Comparison of ENCODE assay signal across 8 cellular contexts in the genomic region with DNA sequence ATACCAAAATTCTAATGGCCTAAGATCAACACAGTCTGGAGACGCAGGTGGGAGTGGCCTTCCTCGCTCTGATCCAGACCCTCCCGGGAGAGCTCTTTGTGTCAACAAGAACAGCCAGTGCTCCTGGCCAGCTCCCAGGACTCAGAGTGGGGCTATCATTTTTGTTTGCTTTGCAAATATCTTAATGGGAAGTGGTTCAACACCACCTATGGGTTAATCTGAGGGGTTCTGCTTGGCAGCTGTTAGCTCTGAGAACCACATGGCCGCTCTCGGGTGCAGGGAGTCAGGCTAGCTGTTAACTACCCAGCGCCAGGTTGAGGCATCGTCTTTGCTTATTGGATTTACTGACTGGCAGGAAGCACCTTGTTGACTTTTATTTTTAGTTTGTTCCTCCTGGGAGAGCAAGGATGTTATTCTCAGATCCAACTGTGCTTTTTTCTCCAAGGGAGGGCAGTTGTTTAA.
DNase-seq lines count a peak whose midpoint lies in the region; ATAC-seq, FAIRE-seq and TF ChIP-seq lines count a peak whose summit lies in the region.

No MANE protein-coding gene starts in this region.

- DNase-seq in D341Med (ENCODE audit: low spot score) (peak; percentile 57), NCI-H2081 treated with DMSO at 0.1 percent for 48 hours (lab: John Stamatoyannopoulos, UW) (peak; percentile 96), bronchial epithelial cell (ENCODE audit: low read depth) (peak; percentile 22), lung microvascular endothelial cell (ENCODE audit: low read depth in 2 of 2) (peak; percentile 27 to 64), NOMO-1 treated with dmso at 0.1 percent for 144 hours (lab: John Stamatoyannopoulos, UW; ENCODE audit: unreplicated experiment) (no peak), natural killer cell (no peak)
- DNase-seq in effector CD4-positive, alpha-beta T cell: no peak
- DNase-seq in activated naive CD8-positive, alpha-beta T cell treated with anti-CD3 and anti-CD28 coated beads, Interleukin-2, amount 50 U/mL, for 24 hours: no peak

- no peak overlapping the region for H3K27ac Mint-ChIP-seq in activated naive CD8-positive, alpha-beta T cell treated with anti-CD3 and anti-CD28 coated beads, Interleukin-2, amount 50 U/mL, for 24 hours
- H3K27ac Mint-ChIP-seq in natural killer cell: no peak overlapping the region

- H3K4me3 Mint-ChIP-seq in activated naive CD8-positive, alpha-beta T cell treated with anti-CD3 and anti-CD28 coated beads, Interleukin-2, amount 50 U/mL, for 24 hours: no peak overlapping the region
- no peak overlapping the region for H3K4me3 Mint-ChIP-seq in natural killer cell

- no peaks in the 10 kb centered on the region for H3K4me1 Mint-ChIP-seq in activated naive CD8-positive, alpha-beta T cell treated with anti-CD3 and anti-CD28 coated beads, Interleukin-2, amount 50 U/mL, for 24 hours
- no peaks in the 10 kb centered on the region for H3K4me1 Mint-ChIP-seq in natural killer cell

- no peaks in the 10 kb centered on the region for H3K27me3 ChIP-seq in bronchial epithelial cell (ENCODE audit: control insufficient read depth, insufficient read depth, low read length)

- H3K27me3 Mint-ChIP-seq in activated naive CD8-positive, alpha-beta T cell treated with anti-CD3 and anti-CD28 coated beads, Interleukin-2, amount 50 U/mL, for 24 hours: peaks cover 8% of the 10 kb centered on the region
- peaks cover 15 to 37% of the 10 kb centered on the region in 2 donors for H3K27me3 Mint-ChIP-seq in natural killer cell (ENCODE audit: low read depth in 2 of 2)

- no peak for FAIRE-seq in bronchial epithelial cell (lab: Jason Lieb, UNC)

- no peaks in the 10 kb centered on the region for H3K36me3 Mint-ChIP-seq in activated naive CD8-positive, alpha-beta T cell treated with anti-CD3 and anti-CD28 coated beads, Interleukin-2, amount 50 U/mL, for 24 hours (ENCODE audit: low read depth)
- H3K36me3 Mint-ChIP-seq in natural killer cell: no peaks in the 10 kb centered on the region

- TF ChIP-seq CTCF in bronchial epithelial cell (IDR thresholded peaks at IDR 0.05; ENCODE audit: insufficient read depth, low read length, severe bottlenecking) (no peak), natural killer cell (IDR thresholded peaks at IDR 0.05) (no peak)

- ATAC-seq in activated naive CD8-positive, alpha-beta T cell treated with anti-CD3 and anti-CD28 coated beads, Interleukin-2, amount 50 U/mL, for 24 hours: no peak
- no peak for ATAC-seq in natural killer cell

- H3K9me3 Mint-ChIP-seq in activated naive CD8-positive, alpha-beta T cell treated with anti-CD3 and anti-CD28 coated beads, Interleukin-2, amount 50 U/mL, for 24 hours: no peaks in the 10 kb centered on the region
- H3K9me3 Mint-ChIP-seq in natural killer cell: no peaks in the 10 kb centered on the region

- H3K36me3 ChIP-seq in bronchial epithelial cell (ENCODE audit: control insufficient read depth, insufficient read depth, low read length): no peaks in the 10 kb centered on the region

- H3K4me3 ChIP-seq in bronchial epithelial cell (ENCODE audit: low read depth, low read length): no peak overlapping the region

- intact Hi-C loops in natural killer cell (cut with micrococcal nuclease): no loop called here

Comparison
In these comparisons a context has a peak if more than half of its experiments do, and no peak if none do; other contexts are left out.
1. DNase-seq: peak in D341Med (single experiment), NCI-H2081 treated with DMSO at 0.1 percent for 48 hours (single experiment), bronchial epithelial cell (single experiment) and lung microvascular endothelial cell (2 of 2); none in effector CD4-positive, alpha-beta T cell (single experiment), NOMO-1 treated with dmso at 0.1 percent for 144 hours (single experiment), activated naive CD8-positive, alpha-beta T cell treated with anti-CD3 and anti-CD28 coated beads, Interleukin-2, amount 50 U/mL, for 24 hours (single experiment) and natural killer cell (single experiment).